2 cellular contexts compared by ENCODE assay signal in genomic region chr1:105483436-105483835, GRCh38.
TF ChIP-seq lines count a peak whose summit lies in the region.

No MANE protein-coding gene starts in this region.

TF ChIP-seq in SK-N-SH, 30 proteins besides CTCF, POLR2A, EP300 and RAD21 (continued from another document):
- TF ChIP-seq REST (IDR thresholded peaks at IDR 0.05; ENCODE audit: low read depth, low read length), result no peak
- no peak for TF ChIP-seq RXRA (IDR thresholded peaks at IDR 0.05; ENCODE audit: borderline replicate concordance, low read depth)
- no peak for TF ChIP-seq GABPA (IDR thresholded peaks at IDR 0.05; ENCODE audit: low read depth)
- no peak for TF ChIP-seq PBX3 (IDR thresholded peaks at IDR 0.05)
- TF ChIP-seq TCF12 (IDR thresholded peaks at IDR 0.05), result no peak
- no peak for TF ChIP-seq SMC3 (IDR thresholded peaks at IDR 0.05; ENCODE audit: low read depth, low read length)
- no peak for TF ChIP-seq SIN3A (IDR thresholded peaks at IDR 0.05; ENCODE audit: borderline replicate concordance, low read depth, low read length)

TF ChIP-seq in SK-N-SH treated with all-trans-retinoic acid at 6 μM for 48 hours, 23 proteins besides CTCF, POLR2A, EP300 and RAD21 (continued from another document):
- TF ChIP-seq TSHZ2 (CRISPR knock-in tag; IDR thresholded peaks at IDR 0.05) (no peak), PATZ1 (CRISPR knock-in tag; IDR thresholded peaks at IDR 0.05; ENCODE audit: borderline replicate concordance) (no peak), ESRRG (CRISPR knock-in tag; IDR thresholded peaks at IDR 0.05) (no peak), TOX (CRISPR knock-in tag; IDR thresholded peaks at IDR 0.05; ENCODE audit: borderline replicate concordance) (no peak), GLIS3 (CRISPR knock-in tag; IDR thresholded peaks at IDR 0.05) (no peak), PPARA (CRISPR knock-in tag; IDR thresholded peaks at IDR 0.05; ENCODE audit: borderline replicate concordance) (no peak)
